Comparison of ENCODE assay signal across 1 cellular context in the genomic region with DNA sequence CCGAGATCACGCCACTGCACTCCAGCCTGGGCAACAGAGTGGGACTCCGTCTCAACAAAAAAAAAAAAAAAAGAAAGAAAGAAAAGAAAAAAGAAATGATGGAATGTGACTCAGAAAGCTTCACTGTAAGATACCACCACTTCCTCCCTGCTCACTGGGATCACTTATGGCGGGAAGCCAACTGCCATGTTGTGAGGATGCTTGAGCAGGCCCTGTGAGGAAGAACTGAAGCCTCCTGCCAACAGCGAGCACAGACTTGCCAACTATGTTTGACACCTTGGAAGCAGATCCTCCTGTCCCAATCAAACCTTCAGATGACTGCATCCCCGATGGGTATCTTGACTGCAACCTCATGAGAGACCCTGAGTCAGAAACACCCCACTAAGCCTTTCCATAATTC.
TF ChIP-seq lines count a peak whose summit lies in the region.

No MANE protein-coding gene starts in this region.

TF ChIP-seq in H1, 55 proteins besides CTCF, POLR2A, EP300 and RAD21:
- no peak for TF ChIP-seq KDM1A (IDR thresholded peaks at IDR 0.05; ENCODE audit: borderline replicate concordance, low read length)
- no peak for TF ChIP-seq SP4 (IDR thresholded peaks at IDR 0.05; ENCODE audit: low read length)
